9 cellular contexts compared by ENCODE assay signal in the genomic region with DNA sequence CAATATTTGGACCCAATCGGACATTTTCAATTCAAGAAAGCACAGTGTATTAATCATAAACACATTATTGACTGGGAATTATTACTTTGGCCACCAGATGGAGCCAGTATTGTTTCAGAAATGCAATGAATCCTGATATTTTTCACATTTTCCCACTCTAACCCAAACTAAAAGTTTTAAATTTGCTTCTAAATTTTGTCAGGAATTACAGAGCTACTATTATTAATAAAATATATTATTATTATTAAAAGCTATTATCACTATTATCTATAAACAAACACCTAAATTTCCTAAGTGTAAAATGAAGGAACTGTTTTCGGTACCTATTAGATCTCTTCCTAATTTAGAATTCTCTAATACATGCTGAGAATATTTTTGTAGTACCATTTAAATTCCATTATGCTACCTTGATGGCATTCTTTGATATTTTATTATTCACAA.
DNase-seq lines count a peak whose midpoint lies in the region; ATAC-seq, FAIRE-seq and TF ChIP-seq lines count a peak whose summit lies in the region.
"Had no signal": no experiment of that assay in that cellular context is flagged by ENCODE, and none has a peak within 500 bp of the region (broad histone marks: within the 10 kb centered on the region; RNA-seq: fewer than 3 reads in every experiment).

No MANE protein-coding gene starts in this region.

- no peak for TF ChIP-seq POLR2A in H54 (IDR thresholded peaks at IDR 0.05; ENCODE audit: low read depth, low read length)

- CTCF ChIA-PET in CD4-positive, alpha-beta memory T cell (lab: Charles Lee; ENCODE audit: partially characterized antibody) = no interaction called here
- CTCF ChIA-PET in T-cell (lab: Charles Lee) = interaction anchor here (0.8 to 1.0 kb wide), 2 partner anchors 1721 to 1793 kb away, joined by 4 to 6 read pairs; no protein-coding TSS in a partner anchor

- H3K36me3 ChIP-seq in WERI-Rb-1 = no peaks in the 10 kb centered on the region
- H3K36me3 ChIP-seq in kidney epithelial cell (ENCODE audit: control insufficient read depth, insufficient read depth, low read length) = no peaks in the 10 kb centered on the region
- H3K36me3 ChIP-seq in CD4-positive, alpha-beta memory T cell (ENCODE audit: insufficient read depth, low read length) = no peaks in the 10 kb centered on the region

- no peak overlapping the region for H3K27ac Mint-ChIP-seq in CD4-positive, alpha-beta memory T cell
- H3K27ac Mint-ChIP-seq in stimulated activated effector memory CD8-positive, alpha-beta T cell treated with anti-CD3 and anti-CD28 coated beads, Interleukin-12 subunit alpha, Interleukin-12 subunit beta, amount 100 ng/mL, for 72 hours = no peak overlapping the region
- no peak overlapping the region for H3K27ac Mint-ChIP-seq in T-cell
- H3K27ac Mint-ChIP-seq: activated naive CD4-positive, alpha-beta T cell treated with anti-CD3 and anti-CD28 coated beads, Interleukin-2, amount 50 U/mL, for 24 hours had no signal

- no peak for DNase-seq in AG09309 (ENCODE audit: low read depth)
- no peak for DNase-seq in H54 (ENCODE audit: insufficient read length, low spot score)
- DNase-seq in WERI-Rb-1 = no peak
- no peak for DNase-seq in kidney epithelial cell (ENCODE audit: low read depth)
- DNase-seq in CD4-positive, alpha-beta memory T cell = no peak
- DNase-seq in NCI-H146 treated with DMSO at 0.1 percent for 48 hours (lab: John Stamatoyannopoulos, UW; ENCODE audit: unreplicated experiment) = no peak
- DNase-seq in stimulated activated effector memory CD8-positive, alpha-beta T cell treated with anti-CD3 and anti-CD28 coated beads, Interleukin-12 subunit alpha, Interleukin-12 subunit beta, amount 100 ng/mL, for 72 hours (ENCODE audit: low spot score in 2 of 2) = no peak
- DNase-seq in T-cell = no peak

- ATAC-seq in stimulated activated effector memory CD8-positive, alpha-beta T cell treated with anti-CD3 and anti-CD28 coated beads, Interleukin-12 subunit alpha, Interleukin-12 subunit beta, amount 100 ng/mL, for 72 hours = no peak
- no peak for ATAC-seq in T-cell (replicated peaks in 1 of 4)

- H3K36me3 Mint-ChIP-seq in CD4-positive, alpha-beta memory T cell = no peaks in the 10 kb centered on the region
- H3K36me3 Mint-ChIP-seq in stimulated activated effector memory CD8-positive, alpha-beta T cell treated with anti-CD3 and anti-CD28 coated beads, Interleukin-12 subunit alpha, Interleukin-12 subunit beta, amount 100 ng/mL, for 72 hours = no peaks in the 10 kb centered on the region
- no peaks in the 10 kb centered on the region for H3K36me3 Mint-ChIP-seq in T-cell
- H3K36me3 Mint-ChIP-seq: activated naive CD4-positive, alpha-beta T cell treated with anti-CD3 and anti-CD28 coated beads, Interleukin-2, amount 50 U/mL, for 24 hours had no signal

- H3K27me3 Mint-ChIP-seq in CD4-positive, alpha-beta memory T cell = peaks cover 2 to 3% of the 10 kb centered on the region in 2 donors
- peaks cover 2 to 4% of the 10 kb centered on the region in 2 donors for H3K27me3 Mint-ChIP-seq in T-cell
- H3K27me3 Mint-ChIP-seq: activated naive CD4-positive, alpha-beta T cell treated with anti-CD3 and anti-CD28 coated beads, Interleukin-2, amount 50 U/mL, for 24 hours had no signal

- H3K4me3 ChIP-seq in AG09309 (ENCODE audit: control insufficient read depth, low read depth, low read length) = no peak overlapping the region
- no peak overlapping the region for H3K4me3 ChIP-seq in WERI-Rb-1 (ENCODE audit: low read depth, low read length)
- no peak overlapping the region for H3K4me3 ChIP-seq in kidney epithelial cell (ENCODE audit: low read depth, low read length)
- H3K4me3 ChIP-seq in CD4-positive, alpha-beta memory T cell (ENCODE audit: low read length in 2 of 2) = no peak overlapping the region

- H3K27me3 ChIP-seq in WERI-Rb-1 (ENCODE audit: insufficient read depth, low read depth, severe bottlenecking) = no peaks in the 10 kb centered on the region
- H3K27me3 ChIP-seq in kidney epithelial cell (ENCODE audit: control insufficient read depth, insufficient read depth, low read length) = no peaks in the 10 kb centered on the region
- no peaks in the 10 kb centered on the region for H3K27me3 ChIP-seq in CD4-positive, alpha-beta memory T cell (ENCODE audit: insufficient read depth, low read length)

- no peak overlapping the region for H3K4me3 Mint-ChIP-seq in CD4-positive, alpha-beta memory T cell
- no peak overlapping the region for H3K4me3 Mint-ChIP-seq in stimulated activated effector memory CD8-positive, alpha-beta T cell treated with anti-CD3 and anti-CD28 coated beads, Interleukin-12 subunit alpha, Interleukin-12 subunit beta, amount 100 ng/mL, for 72 hours
- no peak overlapping the region for H3K4me3 Mint-ChIP-seq in T-cell
- H3K4me3 Mint-ChIP-seq: activated naive CD4-positive, alpha-beta T cell treated with anti-CD3 and anti-CD28 coated beads, Interleukin-2, amount 50 U/mL, for 24 hours had no signal

- no peaks in the 10 kb centered on the region for H3K4me1 Mint-ChIP-seq in CD4-positive, alpha-beta memory T cell
- H3K4me1 Mint-ChIP-seq in stimulated activated effector memory CD8-positive, alpha-beta T cell treated with anti-CD3 and anti-CD28 coated beads, Interleukin-12 subunit alpha, Interleukin-12 subunit beta, amount 100 ng/mL, for 72 hours = no peaks in the 10 kb centered on the region
- H3K4me1 Mint-ChIP-seq in T-cell = no peaks in the 10 kb centered on the region
- H3K4me1 Mint-ChIP-seq: activated naive CD4-positive, alpha-beta T cell treated with anti-CD3 and anti-CD28 coated beads, Interleukin-2, amount 50 U/mL, for 24 hours had no signal

- H3K9me3 Mint-ChIP-seq in CD4-positive, alpha-beta memory T cell = no peaks in the 10 kb centered on the region
- no peaks in the 10 kb centered on the region for H3K9me3 Mint-ChIP-seq in stimulated activated effector memory CD8-positive, alpha-beta T cell treated with anti-CD3 and anti-CD28 coated beads, Interleukin-12 subunit alpha, Interleukin-12 subunit beta, amount 100 ng/mL, for 72 hours
- H3K9me3 Mint-ChIP-seq in T-cell = no peaks in the 10 kb centered on the region
- H3K9me3 Mint-ChIP-seq: activated naive CD4-positive, alpha-beta T cell treated with anti-CD3 and anti-CD28 coated beads, Interleukin-2, amount 50 U/mL, for 24 hours had no signal

- FAIRE-seq in H54 (lab: Jason Lieb, UNC) = peak; percentile 53

- no peaks in the 10 kb centered on the region for H3K9me3 ChIP-seq in WERI-Rb-1 (ENCODE audit: severe bottlenecking)
- H3K9me3 ChIP-seq in CD4-positive, alpha-beta memory T cell (ENCODE audit: control insufficient read depth in 1 of 2, low read length in 2 of 2) = no peaks in the 10 kb centered on the region

- POLR2A ChIA-PET in CD4-positive, alpha-beta memory T cell (lab: Charles Lee; ENCODE audit: partially characterized antibody) = no interaction called here
- POLR2A ChIA-PET in T-cell (lab: Charles Lee) = no interaction called here

- H3K4me1 ChIP-seq in CD4-positive, alpha-beta memory T cell (ENCODE audit: insufficient read depth, low read length) = no peaks in the 10 kb centered on the region

- intact Hi-C loops in CD4-positive, alpha-beta memory T cell (cut with micrococcal nuclease) = no loop called here

- no peak overlapping the region for H3K27ac ChIP-seq in WERI-Rb-1
- no peak overlapping the region for H3K27ac ChIP-seq in CD4-positive, alpha-beta memory T cell (ENCODE audit: low read depth, low read length)

- TF ChIP-seq CTCF in AG09309 (IDR thresholded peaks at IDR 0.05; ENCODE audit: control insufficient read depth, insufficient read depth, low read depth, low read length, missing control alignments) = peak; percentile 46
- TF ChIP-seq CTCF in WERI-Rb-1 (IDR thresholded peaks at IDR 0.05; ENCODE audit: low read depth, low read length) = peak; percentile 13; the same call in 1 of the 2 replicates
- peak; percentile 60 for TF ChIP-seq CTCF in kidney epithelial cell (IDR thresholded peaks at IDR 0.05; ENCODE audit: insufficient read depth, low read length, poor library complexity, severe bottlenecking)
